19 cellular contexts compared by ENCODE assay signal in genomic region chr10:125003901-125004467, GRCh38.
DNase-seq lines count a peak whose midpoint lies in the region; ATAC-seq, FAIRE-seq and TF ChIP-seq lines count a peak whose summit lies in the region.
"Had no signal": no experiment of that assay in that cellular context is flagged by ENCODE, and none has a peak within 500 bp of the region (broad histone marks: within the 10 kb centered on the region; RNA-seq: fewer than 3 reads in every experiment).

No MANE protein-coding gene starts in this region.

- peaks cover 76% of the 10 kb centered on the region for H3K4me1 Mint-ChIP-seq in brain
- no peaks in the 10 kb centered on the region for H3K4me1 Mint-ChIP-seq in activated CD4-positive, alpha-beta T cell treated with anti-CD3 and anti-CD28 coated beads for 36 hours
- H3K4me1 Mint-ChIP-seq: stimulated activated effector memory CD8-positive, alpha-beta T cell treated with anti-CD3 and anti-CD28 coated beads, Interleukin-12 subunit alpha, Interleukin-12 subunit beta, amount 100 ng/mL, for 72 hours; T-helper 17 cell had no signal

- H3K4me2 ChIP-seq in BLaER1 = no peak overlapping the region

- no peak for ATAC-seq in activated CD4-positive, alpha-beta T cell treated with anti-CD3 and anti-CD28 coated beads for 36 hours
- ATAC-seq: gastroesophageal sphincter; stimulated activated effector memory CD8-positive, alpha-beta T cell treated with anti-CD3 and anti-CD28 coated beads, Interleukin-12 subunit alpha, Interleukin-12 subunit beta, amount 100 ng/mL, for 72 hours; T-helper 17 cell had no signal

- TF ChIP-seq POLR2A in GM12892 (IDR thresholded peaks at IDR 0.05; ENCODE audit: low read depth, low read length) (no peak), ovary (IDR thresholded peaks at IDR 0.05) (no peak)

- intact Hi-C loops in ovary (cut with DNase I) = loop anchor here in 1 of 4 donors (10.0 kb wide), 1 partner anchor 141 kb away; no protein-coding TSS in a partner anchor
- intact Hi-C loops in activated CD4-positive, alpha-beta T cell treated with anti-CD3 and anti-CD28 coated beads for 36 hours (cut with DNase I, micrococcal nuclease) = no loop called here

- H3K27ac ChIP-seq in BLaER1 = peak overlapping the region; percentile 13; the same call in 1 of the 2 replicates
- H3K27ac ChIP-seq in ovary = no peak overlapping the region
- H3K27ac ChIP-seq: esophagus muscularis mucosa, gastroesophageal sphincter, SJCRH30, WERI-Rb-1 had no signal

- H3K4me3 Mint-ChIP-seq in brain = no peak overlapping the region
- no peak overlapping the region for H3K4me3 Mint-ChIP-seq in activated CD4-positive, alpha-beta T cell treated with anti-CD3 and anti-CD28 coated beads for 36 hours
- H3K4me3 Mint-ChIP-seq: nephron; stimulated activated effector memory CD8-positive, alpha-beta T cell treated with anti-CD3 and anti-CD28 coated beads, Interleukin-12 subunit alpha, Interleukin-12 subunit beta, amount 100 ng/mL, for 72 hours; T-helper 17 cell had no signal

- POLR2A ChIA-PET in activated CD4-positive, alpha-beta T cell treated with anti-CD3 and anti-CD28 coated beads for 36 hours (lab: Charles Lee) = no interaction called here

- peaks cover 98% of the 10 kb centered on the region for H3K36me3 ChIP-seq in BLaER1
- H3K36me3 ChIP-seq in ovary = no peaks in the 10 kb centered on the region

- peaks cover 15% of the 10 kb centered on the region for H3K36me3 Mint-ChIP-seq in brain
- H3K36me3 Mint-ChIP-seq in activated CD4-positive, alpha-beta T cell treated with anti-CD3 and anti-CD28 coated beads for 36 hours (ENCODE audit: low read depth) = no peaks in the 10 kb centered on the region
- H3K36me3 Mint-ChIP-seq: stimulated activated effector memory CD8-positive, alpha-beta T cell treated with anti-CD3 and anti-CD28 coated beads, Interleukin-12 subunit alpha, Interleukin-12 subunit beta, amount 100 ng/mL, for 72 hours had no signal

- H3K27me3 ChIP-seq in BLaER1 (no peaks in the 10 kb centered on the region), ovary (no peaks in the 10 kb centered on the region)
- H3K27me3 ChIP-seq: esophagus muscularis mucosa, gastroesophageal sphincter, SJCRH30 had no signal

- H4K20me1 ChIP-seq in BLaER1 = peaks cover 99% of the 10 kb centered on the region

- H3K27me3 Mint-ChIP-seq in brain = no peaks in the 10 kb centered on the region
- no peaks in the 10 kb centered on the region for H3K27me3 Mint-ChIP-seq in activated CD4-positive, alpha-beta T cell treated with anti-CD3 and anti-CD28 coated beads for 36 hours

- FAIRE-seq in GM12892 (lab: Jason Lieb, UNC) = no peak

- TF ChIP-seq CTCF in brain (conservative IDR thresholded peaks at IDR 0.05) = no peak
- no peak for TF ChIP-seq CTCF in ovary (IDR thresholded peaks at IDR 0.05)

- CTCF ChIA-PET in activated CD4-positive, alpha-beta T cell treated with anti-CD3 and anti-CD28 coated beads for 36 hours (lab: Charles Lee) = no interaction called here

- DNase-seq in GM12892 (ENCODE audit: insufficient read length) = peak; percentile 20
- DNase-seq in ovary = peak in 4 of 5 donors; percentile 7 to 29 (median 14)
- DNase-seq in activated CD4-positive, alpha-beta T cell treated with anti-CD3 and anti-CD28 coated beads for 36 hours = no peak
- DNase-seq in NCI-H82 (lab: John Stamatoyannopoulos, UW) = no peak
- DNase-seq in UCSD-AML1 (lab: John Stamatoyannopoulos, UW; ENCODE audit: unreplicated experiment) = no peak
- DNase-seq: activated CD8-positive, alpha-beta memory T cell treated with anti-CD3 and anti-CD28 coated beads for 24 hours; amniotic stem cell; central memory CD4-positive, alpha-beta T cell; kidney glomerular epithelial cell; NCI-H524; SJCRH30; T-helper 17 cell; WERI-Rb-1 had no signal

- H3K4me1 ChIP-seq in BLaER1 = peaks cover 35% of the 10 kb centered on the region
- H3K4me1 ChIP-seq in ovary (ENCODE audit: insufficient read depth) = peaks cover 36% of the 10 kb centered on the region

- no peaks in the 10 kb centered on the region for H3K9me3 Mint-ChIP-seq in brain
- no peaks in the 10 kb centered on the region for H3K9me3 Mint-ChIP-seq in activated CD4-positive, alpha-beta T cell treated with anti-CD3 and anti-CD28 coated beads for 36 hours (ENCODE audit: low read depth)
- H3K9me3 Mint-ChIP-seq: nephron; stimulated activated effector memory CD8-positive, alpha-beta T cell treated with anti-CD3 and anti-CD28 coated beads, Interleukin-12 subunit alpha, Interleukin-12 subunit beta, amount 100 ng/mL, for 72 hours had no signal

- H3K4me3 ChIP-seq in BLaER1 = no peak overlapping the region
- no peak overlapping the region for H3K4me3 ChIP-seq in ovary
- H3K4me3 ChIP-seq: esophagus muscularis mucosa, gastroesophageal sphincter, SJCRH30 had no signal

- no peak for TF ChIP-seq EP300 in ovary (IDR thresholded peaks at IDR 0.05)

- H3K9ac ChIP-seq in BLaER1 = no peak overlapping the region

- no peaks in the 10 kb centered on the region for H3K9me3 ChIP-seq in BLaER1
- no peaks in the 10 kb centered on the region for H3K9me3 ChIP-seq in ovary
- H3K9me3 ChIP-seq: esophagus muscularis mucosa, gastroesophageal sphincter, SJCRH30 had no signal

- peak overlapping the region in 4 of 5 experiments; percentile 55 to 87 (median 64) for H3K27ac Mint-ChIP-seq in brain
- no peak overlapping the region for H3K27ac Mint-ChIP-seq in activated CD4-positive, alpha-beta T cell treated with anti-CD3 and anti-CD28 coated beads for 36 hours
- H3K27ac Mint-ChIP-seq: stimulated activated effector memory CD8-positive, alpha-beta T cell treated with anti-CD3 and anti-CD28 coated beads, Interleukin-12 subunit alpha, Interleukin-12 subunit beta, amount 100 ng/mL, for 72 hours; T-helper 17 cell had no signal

- WGBS in ovary, 3 donors = 94 to 95% (median 94%) methylated on average over 14 of the region's 14 CpGs

Comparison
In these comparisons a context has a peak if more than half of its experiments do, and no peak if none do; other contexts are left out.
1. DNase-seq: peak in GM12892 (single experiment) and ovary (4 of 5); none in activated CD4-positive, alpha-beta T cell treated with anti-CD3 and anti-CD28 coated beads for 36 hours (single experiment), NCI-H82 (single experiment) and UCSD-AML1 (single experiment).